9 cellular contexts compared by ENCODE assay signal in genomic region chr1:223720987-223721591, GRCh38. TPM values are rescaled to one million over a fixed set of nuclear protein-coding genes. Genes with fewer than 3 reads are reported as not detected.
DNase-seq lines count a peak whose midpoint lies in the region; ATAC-seq and TF ChIP-seq lines count a peak whose summit lies in the region.
"Had no signal": no experiment of that assay in that cellular context is flagged by ENCODE, and none has a peak within 500 bp of the region (broad histone marks: within the 10 kb centered on the region; RNA-seq: fewer than 3 reads in every experiment).

No MANE protein-coding gene starts in this region.

- H3K9ac ChIP-seq in HCT116 (ENCODE audit: low read length) (no peak overlapping the region; the same call in 1 of the 2 replicates), smooth muscle cell (ENCODE audit: low read depth) (peak overlapping the region; percentile 21)

- H3K36me3 Mint-ChIP-seq in activated T-helper 1 cell treated with anti-CD3 and anti-CD28 coated beads, Interleukin-12 subunit alpha, Interleukin-12 subunit beta, Interleukin-2, Interleukin-4 antibody, amounts not matched to agents 30 ng/mL and 10 ng/mL and 1 ng/mL, durations not matched to agents 14 hours and 24 hours and 36 hours (ENCODE audit: low read depth) = peaks cover 55% of the 10 kb centered on the region

- H3K4me1 ChIP-seq in HCT116 (ENCODE audit: control insufficient read depth in 1 of 2, insufficient read depth in 2 of 2, low read length in 2 of 2) (peaks cover 20 to 89% of the 10 kb centered on the region in 2 experiments), hepatocyte (ENCODE audit: insufficient read depth) (peaks cover 45% of the 10 kb centered on the region), smooth muscle cell (ENCODE audit: low read depth) (peaks cover 14% of the 10 kb centered on the region), BE2C (peaks cover 9% of the 10 kb centered on the region)

- RAD21 ChIA-PET in HCT116 (lab: Charles Lee; ENCODE audit: low non-redundant PET in 1 of 2, low total read pairs in 2 of 2, uncharacterized antibody in 2 of 2, unreplicated experiment in 2 of 2) = no interaction called here

- peak overlapping the region; percentile 45 for H3K27ac Mint-ChIP-seq in activated T-helper 1 cell treated with anti-CD3 and anti-CD28 coated beads, Interleukin-12 subunit alpha, Interleukin-12 subunit beta, Interleukin-2, Interleukin-4 antibody, amounts not matched to agents 30 ng/mL and 10 ng/mL and 1 ng/mL, durations not matched to agents 14 hours and 24 hours and 36 hours

- BruUV-seq in HCT116 (replicated peaks; lab: Mats Ljungman, UMichigan) = no TSS peak

- no peaks in the 10 kb centered on the region for H3K9me2 ChIP-seq in HCT116 (ENCODE audit: insufficient read depth)
- no peaks in the 10 kb centered on the region for H3K9me2 ChIP-seq in hepatocyte (replicated peaks; ENCODE audit: insufficient read depth)

- H3K27me3 ChIP-seq in HCT116 (ENCODE audit: insufficient read depth, low read length) = no peaks in the 10 kb centered on the region
- no peaks in the 10 kb centered on the region for H3K27me3 ChIP-seq in hepatocyte
- H3K27me3 ChIP-seq in smooth muscle cell (ENCODE audit: low read depth) = no peaks in the 10 kb centered on the region
- H3K27me3 ChIP-seq in BE2C = no peaks in the 10 kb centered on the region

- ATAC-seq in HCT116 = no peak

- peaks cover 39% of the 10 kb centered on the region for H3F3A ChIP-seq in smooth muscle cell (ENCODE audit: low read depth)

- H3K4me3 ChIP-seq in HCT116 (replicated peaks in 1 of 2; ENCODE audit: low read depth in 1 of 2, low read length in 2 of 2) (no peak overlapping the region), hepatocyte (no peak overlapping the region), smooth muscle cell (no peak overlapping the region), BE2C (ENCODE audit: low read depth, low read length) (no peak overlapping the region)

- DNase-seq in HCT116 (ENCODE audit: low read depth, low spot score) (no peak), hepatocyte (ENCODE audit: low spot score) (peak; percentile 81), smooth muscle cell (lab: John Stamatoyannopoulos, UW; ENCODE audit: unreplicated experiment) (no peak), NOMO-1 treated with dmso at 0.1 percent for 144 hours (lab: John Stamatoyannopoulos, UW; ENCODE audit: unreplicated experiment) (no peak), SKM-1 treated with dmso at 0.1 percent for 144 hours (lab: John Stamatoyannopoulos, UW; ENCODE audit: unreplicated experiment) (no peak), BE2C (no peak)
- DNase-seq in activated T-helper 1 cell treated with anti-CD3 and anti-CD28 coated beads, Interleukin-12 subunit alpha, Interleukin-12 subunit beta, Interleukin-2, Interleukin-4 antibody, amounts not matched to agents 30 ng/mL and 10 ng/mL and 1 ng/mL, durations not matched to agents 14 hours and 24 hours and 36 hours (ENCODE audit: low spot score) = no peak
- DNase-seq in stimulated activated CD4-positive, alpha-beta T cell treated with anti-CD3 and anti-CD28 coated beads, Interleukin-12 subunit alpha, Interleukin-12 subunit beta, amount 100 ng/mL, for 4 hours = no peak
- DNase-seq: stimulated activated CD8-positive, alpha-beta memory T cell treated with anti-CD3 and anti-CD28 coated beads, Interleukin-4, amount 100 ng/mL, for 48 hours had no signal

- H2AFZ ChIP-seq in HCT116 (ENCODE audit: low read depth, low read length, poor library complexity, severe bottlenecking) = no peak overlapping the region
- H2AFZ ChIP-seq in hepatocyte = no peak overlapping the region
- no peak overlapping the region for H2AFZ ChIP-seq in smooth muscle cell (ENCODE audit: low read depth)

- intact Hi-C loops in HCT116 (cut with micrococcal nuclease) = no loop called here
- intact Hi-C loops in activated T-helper 1 cell treated with anti-CD3 and anti-CD28 coated beads, Interleukin-12 subunit alpha, Interleukin-12 subunit beta, Interleukin-2, Interleukin-4 antibody, amounts not matched to agents 30 ng/mL and 10 ng/mL and 1 ng/mL, durations not matched to agents 14 hours and 24 hours and 36 hours (cut with micrococcal nuclease) = loop anchor here (10.0 kb wide), 1 partner anchor 394 kb away; the partner anchor contains the start of gene FBXO28

- H3K27ac ChIP-seq in HCT116 (ENCODE audit: low read depth, low read length) = peak overlapping the region; percentile 21; the same call in 1 of the 2 replicates
- peak overlapping the region; percentile 93 for H3K27ac ChIP-seq in hepatocyte
- peak overlapping the region; percentile 84 for H3K27ac ChIP-seq in smooth muscle cell (ENCODE audit: low read depth)

- peaks cover 98% of the 10 kb centered on the region for H3K79me2 ChIP-seq in HCT116 (ENCODE audit: insufficient read depth, low read length)
- H3K79me2 ChIP-seq in hepatocyte = peaks cover 51% of the 10 kb centered on the region
- H3K79me2 ChIP-seq in smooth muscle cell (ENCODE audit: low read depth) = peaks cover 61% of the 10 kb centered on the region

- H3K9me3 ChIP-seq in HCT116 (ENCODE audit: control insufficient read depth in 1 of 2, insufficient read depth in 1 of 2, low read depth in 1 of 2, low read length in 2 of 2) (no peaks in the 10 kb centered on the region), hepatocyte (ENCODE audit: low read depth) (no peaks in the 10 kb centered on the region), smooth muscle cell (replicated peaks; ENCODE audit: low read depth) (no peaks in the 10 kb centered on the region), BE2C (no peaks in the 10 kb centered on the region)

- H3K27me3 Mint-ChIP-seq in activated T-helper 1 cell treated with anti-CD3 and anti-CD28 coated beads, Interleukin-12 subunit alpha, Interleukin-12 subunit beta, Interleukin-2, Interleukin-4 antibody, amounts not matched to agents 30 ng/mL and 10 ng/mL and 1 ng/mL, durations not matched to agents 14 hours and 24 hours and 36 hours (ENCODE audit: insufficient read depth) = no peaks in the 10 kb centered on the region

- no peak for TF ChIP-seq POLR2A in HCT116 (IDR thresholded peaks at IDR 0.05; ENCODE audit: borderline replicate concordance, extremely low read depth, insufficient read depth, insufficient read length)

- H3K9me3 Mint-ChIP-seq in activated T-helper 1 cell treated with anti-CD3 and anti-CD28 coated beads, Interleukin-12 subunit alpha, Interleukin-12 subunit beta, Interleukin-2, Interleukin-4 antibody, amounts not matched to agents 30 ng/mL and 10 ng/mL and 1 ng/mL, durations not matched to agents 14 hours and 24 hours and 36 hours = no peaks in the 10 kb centered on the region

- peaks cover 81% of the 10 kb centered on the region for H3K4me1 Mint-ChIP-seq in activated T-helper 1 cell treated with anti-CD3 and anti-CD28 coated beads, Interleukin-12 subunit alpha, Interleukin-12 subunit beta, Interleukin-2, Interleukin-4 antibody, amounts not matched to agents 30 ng/mL and 10 ng/mL and 1 ng/mL, durations not matched to agents 14 hours and 24 hours and 36 hours (ENCODE audit: low read depth)

- H3K36me3 ChIP-seq in HCT116 (ENCODE audit: control insufficient read depth in 1 of 2, insufficient read depth in 2 of 2, low read length in 2 of 2) (peaks cover 8 to 73% of the 10 kb centered on the region in 2 experiments), hepatocyte (replicated peaks; ENCODE audit: insufficient read depth, low read depth) (no peaks in the 10 kb centered on the region), smooth muscle cell (ENCODE audit: low read depth) (no peaks in the 10 kb centered on the region), BE2C (peaks cover 3% of the 10 kb centered on the region; the same call in 1 of the 2 replicates)

- TF ChIP-seq CTCF in HCT116 (IDR thresholded peaks at IDR 0.05 in 2 of 3, conservative IDR thresholded peaks at IDR 0.05 in 1 of 3; ENCODE audit: borderline replicate concordance in 1 of 3, insufficient read depth in 1 of 3, low read depth in 2 of 3, low read length in 2 of 3) (no peak), hepatocyte (IDR thresholded peaks at IDR 0.05; ENCODE audit: poor library complexity) (no peak), smooth muscle cell (IDR thresholded peaks at IDR 0.05; ENCODE audit: borderline replicate concordance, insufficient read depth, poor library complexity, severe bottlenecking) (no peak), BE2C (IDR thresholded peaks at IDR 0.05; ENCODE audit: low read depth, low read length) (no peak)

- 47% methylated on average over 4 of the region's 4 CpGs for WGBS in hepatocyte (ENCODE audit: low lambda C conversion rate, missing lambda C conversion rate)
- 33% methylated on average over 4 of the region's 4 CpGs for WGBS in smooth muscle cell (ENCODE audit: low lambda C conversion rate)

- no peak overlapping the region for H3K4me3 Mint-ChIP-seq in activated T-helper 1 cell treated with anti-CD3 and anti-CD28 coated beads, Interleukin-12 subunit alpha, Interleukin-12 subunit beta, Interleukin-2, Interleukin-4 antibody, amounts not matched to agents 30 ng/mL and 10 ng/mL and 1 ng/mL, durations not matched to agents 14 hours and 24 hours and 36 hours

- TF ChIP-seq RAD21 in HCT116 (IDR thresholded peaks at IDR 0.05; ENCODE audit: low read depth) = no peak

- POLR2A ChIA-PET in HCT116 (lab: Charles Lee) = no interaction called here

- no peak overlapping the region for H3K4me2 ChIP-seq in HCT116 (ENCODE audit: low read length)
- H3K4me2 ChIP-seq in hepatocyte = no peak overlapping the region
- peak overlapping the region; percentile 64 for H3K4me2 ChIP-seq in smooth muscle cell

- H4K20me1 ChIP-seq in HCT116 (ENCODE audit: insufficient read depth) (no peaks in the 10 kb centered on the region), hepatocyte (ENCODE audit: insufficient read depth, poor library complexity, severe bottlenecking) (no peaks in the 10 kb centered on the region), smooth muscle cell (ENCODE audit: low read depth) (peaks cover 53% of the 10 kb centered on the region)

- CTCF ChIA-PET in HCT116 (lab: Charles Lee) = interaction anchor here (1.9 kb wide), 1 partner anchor 13 kb away, joined by 4 read pairs; no protein-coding TSS in a partner anchor

RNA-seq across cellular contexts. Expression of gene CAPN2, which starts 8.8 kb away (rescaled TPM):
- total RNA-seq in HCT116 (2021; ENCODE audit: unreplicated experiment) = 173 TPM
- polyA plus RNA-seq in HCT116 (2012) = 180 and 187 TPM in 2 replicates
- 66.3 and 70.4 TPM in 2 replicates for total RNA-seq in activated T-helper 1 cell treated with anti-CD3 and anti-CD28 coated beads, Interleukin-12 subunit alpha, Interleukin-12 subunit beta, Interleukin-2, Interleukin-4 antibody, amounts not matched to agents 30 ng/mL and 10 ng/mL and 1 ng/mL, durations not matched to agents 14 hours and 24 hours and 36 hours
- 123 and 147 TPM in 2 replicates for total RNA-seq in hepatocyte
- polyA plus RNA-seq in hepatocyte = 161 and 162 TPM in 2 replicates
- total RNA-seq in smooth muscle cell = 213 and 229 TPM in 2 replicates
- polyA plus RNA-seq in smooth muscle cell = 182 and 210 TPM in 2 replicates
- polyA plus RNA-seq in BE2C (2012; ENCODE audit: insufficient read depth, insufficient read length, low read depth) = 66.5 TPM

RNA-seq across cellular contexts. Expression of gene CAPN8, which starts 55.6 kb away (rescaled TPM):
- total RNA-seq in HCT116 (2021; ENCODE audit: unreplicated experiment) (0.54 TPM), hepatocyte (10.8 and 16.4 TPM in 2 replicates), smooth muscle cell (not detected in 2 replicates)
- polyA plus RNA-seq in HCT116 (2012) = 0.17 and 0.25 TPM in 2 replicates
- not detected in 2 replicates for total RNA-seq in activated T-helper 1 cell treated with anti-CD3 and anti-CD28 coated beads, Interleukin-12 subunit alpha, Interleukin-12 subunit beta, Interleukin-2, Interleukin-4 antibody, amounts not matched to agents 30 ng/mL and 10 ng/mL and 1 ng/mL, durations not matched to agents 14 hours and 24 hours and 36 hours
- polyA plus RNA-seq in hepatocyte (18.0 and 28.6 TPM in 2 replicates), smooth muscle cell (0.74 TPM in 1 of 2 replicates, not detected in the other)
- polyA plus RNA-seq in BE2C (2012; ENCODE audit: insufficient read depth, insufficient read length, low read depth) = not detected

Comparison
In these comparisons a context has a peak if more than half of its experiments do, and no peak if none do; other contexts are left out.
1. H3K27ac ChIP-seq: peak in every context shown above with its lines; median percentile 93 in hepatocyte; 84 in smooth muscle cell; 21 in HCT116.